In genomic region chr12:55142896-55143870, GRCh38 we compare ENCODE assay signal across 9 cellular contexts. TPM values are rescaled to one million over a fixed set of nuclear protein-coding genes. Genes with fewer than 3 reads are reported as not detected.
DNase-seq lines count a peak whose midpoint lies in the region; ATAC-seq, FAIRE-seq and TF ChIP-seq lines count a peak whose summit lies in the region.
"Had no signal": no experiment of that assay in that cellular context is flagged by ENCODE, and none has a peak within 500 bp of the region (broad histone marks: within the 10 kb centered on the region; RNA-seq: fewer than 3 reads in every experiment).

No MANE protein-coding gene starts in this region.

- no peaks in the 10 kb centered on the region for H3K4me1 ChIP-seq in CD8-positive, alpha-beta memory T cell (ENCODE audit: insufficient read depth, low read length)
- H3K4me1 ChIP-seq in fibroblast of lung (ENCODE audit: control insufficient read depth, extremely low read depth, insufficient read depth, low read length) (no peaks in the 10 kb centered on the region), pancreas (no peaks in the 10 kb centered on the region)

- peaks cover 0 to 4% (median 0%) of the 10 kb centered on the region in 3 donors for H3K4me1 Mint-ChIP-seq in CD8-positive, alpha-beta memory T cell
- H3K4me1 Mint-ChIP-seq: T-helper 17 cell had no signal

- intact Hi-C loops in pancreas (cut with DNase I) = loop anchor here in 1 of 3 donors (10.0 kb wide), 1 partner anchor 148 kb away; no protein-coding TSS in a partner anchor

- ATAC-seq in pancreas = peak in 3 of 4 donors; percentile 49 to 66 (median 64)
- ATAC-seq in HG02798 (IDR thresholded peaks at IDR 0.05; ENCODE audit: poor library complexity, unreplicated experiment) = no peak
- ATAC-seq in HG03457 (IDR thresholded peaks at IDR 0.05; ENCODE audit: unreplicated experiment) = no peak
- ATAC-seq: T-helper 17 cell had no signal

- no peaks in the 10 kb centered on the region for H4K20me1 ChIP-seq in fibroblast of lung (ENCODE audit: control insufficient read depth, extremely low read depth, insufficient read depth, low read length)

- H3K27ac Mint-ChIP-seq in CD8-positive, alpha-beta memory T cell = no peak overlapping the region
- H3K27ac Mint-ChIP-seq: T-helper 17 cell had no signal

- H3K27me3 Mint-ChIP-seq in CD8-positive, alpha-beta memory T cell = peaks cover 2 to 24% of the 10 kb centered on the region in 2 donors

- H3K27me3 ChIP-seq in CD8-positive, alpha-beta memory T cell (ENCODE audit: insufficient read depth, low read length, poor library complexity, severe bottlenecking) = no peaks in the 10 kb centered on the region
- H3K27me3 ChIP-seq in fibroblast of lung (ENCODE audit: control insufficient read depth, insufficient read depth, low read length) (no peaks in the 10 kb centered on the region), pancreas (no peaks in the 10 kb centered on the region)

- no peak for FAIRE-seq in pancreas (lab: Jason Lieb, UNC)

- H3K4me3 ChIP-seq in CD8-positive, alpha-beta memory T cell (ENCODE audit: low read length) = no peak overlapping the region
- no peak overlapping the region for H3K4me3 ChIP-seq in fibroblast of lung (replicated peaks in 1 of 4; ENCODE audit: control extremely low read depth in 1 of 4, insufficient read depth in 1 of 4, low read depth in 3 of 4, low read length in 4 of 4)
- no peak overlapping the region for H3K4me3 ChIP-seq in pancreas

- no peaks in the 10 kb centered on the region for H3K9me3 Mint-ChIP-seq in CD8-positive, alpha-beta memory T cell

- 5 to 8% methylated on average over 3 of the region's 3 CpGs for WGBS in pancreas, 2 donors

- H3K79me2 ChIP-seq in fibroblast of lung (ENCODE audit: control insufficient read depth, insufficient read depth, low read length) = no peaks in the 10 kb centered on the region

- H2AFZ ChIP-seq in fibroblast of lung (ENCODE audit: low read length) = no peak overlapping the region

- CTCF ChIA-PET in CD8-positive, alpha-beta memory T cell (lab: Charles Lee) = no interaction called here

- no peak overlapping the region for H3K4me2 ChIP-seq in fibroblast of lung (ENCODE audit: extremely low read depth, insufficient read depth, low read length)

- H3K9ac ChIP-seq in fibroblast of lung (ENCODE audit: insufficient read depth, low read length) = no peak overlapping the region

- no peaks in the 10 kb centered on the region for H3K9me3 ChIP-seq in CD8-positive, alpha-beta memory T cell (ENCODE audit: low read length)
- H3K9me3 ChIP-seq in fibroblast of lung (ENCODE audit: control insufficient read depth, insufficient read depth, low read depth, low read length) (no peaks in the 10 kb centered on the region), pancreas (no peaks in the 10 kb centered on the region)

- H3K36me3 ChIP-seq in CD8-positive, alpha-beta memory T cell (ENCODE audit: insufficient read depth, low read length) = no peaks in the 10 kb centered on the region
- H3K36me3 ChIP-seq in fibroblast of lung (ENCODE audit: control insufficient read depth, insufficient read depth, low read length) = no peaks in the 10 kb centered on the region
- H3K36me3 ChIP-seq in pancreas = no peaks in the 10 kb centered on the region

- H3K36me3 Mint-ChIP-seq in CD8-positive, alpha-beta memory T cell = no peaks in the 10 kb centered on the region

- peak; percentile 4 to 54 (median 18) for DNase-seq in CD8-positive, alpha-beta memory T cell
- DNase-seq in H4 (ENCODE audit: low spot score) (peak; percentile 56), NCI-H2196 treated with DMSO at 0.1 percent for 48 hours (lab: John Stamatoyannopoulos, UW; ENCODE audit: unreplicated experiment) (peak; percentile 19), fibroblast of lung (ENCODE audit: low read depth in 2 of 2) (peak; percentile 27 to 46), pancreas (peak in 2 of 6 donors; percentile 24 to 30)
- DNase-seq in activated CD4-positive, alpha-beta T cell treated with anti-CD3 and anti-CD28 coated beads, Interleukin-2, amount 50 U/mL, for 48 hours = peak; percentile 31 to 54

- no peak overlapping the region for H3K4me3 Mint-ChIP-seq in CD8-positive, alpha-beta memory T cell
- H3K4me3 Mint-ChIP-seq: T-helper 17 cell had no signal

- POLR2A ChIA-PET in CD8-positive, alpha-beta memory T cell (lab: Charles Lee) = no interaction called here

- peak; percentile 52 to 78 for TF ChIP-seq CTCF in fibroblast of lung (conservative IDR thresholded peaks at IDR 0.05 in 1 of 2, IDR thresholded peaks at IDR 0.05 in 1 of 2; ENCODE audit: low read depth in 1 of 2, low read length in 2 of 2)
- TF ChIP-seq CTCF in pancreas (IDR thresholded peaks at IDR 0.05) = peak; percentile 43 to 59 (median 50)

- H3K27ac ChIP-seq in CD8-positive, alpha-beta memory T cell (ENCODE audit: low read depth, low read length) = no peak overlapping the region
- H3K27ac ChIP-seq in fibroblast of lung (ENCODE audit: insufficient read depth, low read length) (no peak overlapping the region), pancreas (no peak overlapping the region)

RNA-seq across cellular contexts. Expression of gene OR9K2, which starts 17.0 kb away (rescaled TPM):
- not detected for total RNA-seq in CD8-positive, alpha-beta memory T cell
- polyA plus RNA-seq in CD8-positive, alpha-beta memory T cell = not detected
- not detected in 2 replicates for total RNA-seq in H4 (2014; rRNA removed; shearing (Covaris generic))
- total RNA-seq in fibroblast of lung (not detected in 2 replicates), pancreas (not detected)
- polyA plus RNA-seq in fibroblast of lung (not detected in 2 replicates), pancreas (not detected)
- not detected in 2 replicates for polyA plus RNA-seq in fibroblast of lung (2012)
- polyA minus RNA-seq in fibroblast of lung (ENCODE audit: low replicate concordance) = not detected in 2 replicates
- total RNA-seq: T-helper 17 cell had no signal

Comparison
In these comparisons a context has a peak if more than half of its experiments do, and no peak if none do; other contexts are left out.
1. ATAC-seq: peak in pancreas (3 of 4); none in HG02798 (single experiment) and HG03457 (single experiment).